ENCODE assay signal across 19 cellular contexts in the genomic region with DNA sequence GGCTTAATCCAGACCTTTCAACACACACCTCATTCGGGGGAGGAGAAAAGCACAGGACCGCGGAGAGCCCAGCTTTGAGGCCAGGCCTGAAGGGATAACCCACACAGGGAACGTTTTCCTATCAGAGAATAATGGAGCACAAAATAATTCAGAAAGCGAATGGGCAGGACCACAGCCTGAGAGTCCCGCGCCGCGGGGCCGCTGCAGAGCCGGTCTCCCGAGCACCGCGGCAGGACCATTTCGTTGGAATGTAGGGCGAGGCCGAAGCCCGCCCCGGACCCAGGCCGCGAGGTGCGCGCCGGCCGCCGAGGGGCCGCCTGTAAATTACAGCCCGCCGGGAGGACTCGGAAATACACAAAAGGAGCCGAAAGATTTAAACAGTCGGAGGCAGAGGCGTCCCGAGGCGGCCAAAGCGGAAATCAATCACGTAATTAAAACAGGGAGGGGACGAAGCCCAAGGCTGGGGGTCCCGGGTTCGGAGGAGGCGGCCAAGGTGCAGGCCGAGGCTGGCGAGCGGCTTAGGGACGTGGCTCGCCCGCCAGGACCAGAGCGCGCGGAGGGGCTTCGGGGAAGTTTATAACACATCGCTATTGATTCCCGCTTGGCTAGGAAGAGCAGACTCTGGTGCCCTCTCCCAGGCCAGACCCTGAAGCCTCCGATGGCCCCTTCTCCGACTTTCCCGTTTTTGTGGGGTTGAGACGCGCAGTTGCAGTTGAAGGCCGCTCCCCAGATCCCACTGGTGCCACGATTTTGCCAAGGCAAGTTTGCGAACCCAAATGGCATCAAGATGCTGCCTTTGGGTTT. TPM values are rescaled to one million over a fixed set of nuclear protein-coding genes. Genes with fewer than 3 reads are reported as not detected.
A peak's percentile ranks its signal among the peaks of the same experiment; 100 is the strongest.
DNase-seq lines count a peak whose midpoint lies in the region; ATAC-seq and TF ChIP-seq lines count a peak whose summit lies in the region.
"Had no signal": no experiment of that assay in that cellular context is flagged by ENCODE, and none has a peak within 500 bp of the region (broad histone marks: within the 10 kb centered on the region; RNA-seq: fewer than 3 reads in every experiment).

No MANE protein-coding gene starts in this region.

- ATAC-seq in activated T-cell treated with anti-CD3 and anti-CD28 coated beads, Interleukin-2, amount 50 U/mL, for 72 hours (replicated peaks in 1 of 2) = no peak
- ATAC-seq in stimulated activated naive CD8-positive, alpha-beta T cell treated with anti-CD3 and anti-CD28 coated beads, Interleukin-15, amount 100 ng/mL, for 72 hours = no peak
- ATAC-seq in HG02610 (IDR thresholded peaks at IDR 0.05; ENCODE audit: unreplicated experiment) = no peak

- H3K9me3 Mint-ChIP-seq in activated T-cell treated with anti-CD3 and anti-CD28 coated beads, Interleukin-2, amount 50 U/mL, for 72 hours = no peaks in the 10 kb centered on the region
- no peaks in the 10 kb centered on the region for H3K9me3 Mint-ChIP-seq in mesothelial cell of epicardium
- no peaks in the 10 kb centered on the region for H3K9me3 Mint-ChIP-seq in stimulated activated naive CD8-positive, alpha-beta T cell treated with anti-CD3 and anti-CD28 coated beads, Interleukin-15, amount 100 ng/mL, for 72 hours
- H3K9me3 Mint-ChIP-seq: activated naive CD4-positive, alpha-beta T cell treated with anti-CD3 and anti-CD28 coated beads, Interleukin-2, amount 10 ng/mL, durations not matched to agents 7 days and 5 days had no signal

- no peak for TF ChIP-seq CTCF in mesothelial cell of epicardium (IDR thresholded peaks at IDR 0.05; ENCODE audit: unreplicated experiment)

- H3K27ac Mint-ChIP-seq in activated T-cell treated with anti-CD3 and anti-CD28 coated beads, Interleukin-2, amount 50 U/mL, for 72 hours = no peak overlapping the region
- H3K27ac Mint-ChIP-seq in mesothelial cell of epicardium = peak overlapping the region; percentile 98
- H3K27ac Mint-ChIP-seq in stimulated activated naive CD8-positive, alpha-beta T cell treated with anti-CD3 and anti-CD28 coated beads, Interleukin-15, amount 100 ng/mL, for 72 hours = no peak overlapping the region
- H3K27ac Mint-ChIP-seq: activated naive CD4-positive, alpha-beta T cell treated with anti-CD3 and anti-CD28 coated beads, Interleukin-2, amount 10 ng/mL, durations not matched to agents 7 days and 5 days had no signal

- peaks cover 30% of the 10 kb centered on the region for H3K4me1 Mint-ChIP-seq in activated T-cell treated with anti-CD3 and anti-CD28 coated beads, Interleukin-2, amount 50 U/mL, for 72 hours (ENCODE audit: low read depth)
- H3K4me1 Mint-ChIP-seq in mesothelial cell of epicardium = peaks cover 96% of the 10 kb centered on the region
- peaks cover 59% of the 10 kb centered on the region for H3K4me1 Mint-ChIP-seq in stimulated activated naive CD8-positive, alpha-beta T cell treated with anti-CD3 and anti-CD28 coated beads, Interleukin-15, amount 100 ng/mL, for 72 hours

- peak overlapping the region; percentile 63 to 65 for H3K4me3 Mint-ChIP-seq in activated T-cell treated with anti-CD3 and anti-CD28 coated beads, Interleukin-2, amount 50 U/mL, for 72 hours
- H3K4me3 Mint-ChIP-seq in mesothelial cell of epicardium = peak overlapping the region; percentile 72
- H3K4me3 Mint-ChIP-seq in stimulated activated naive CD8-positive, alpha-beta T cell treated with anti-CD3 and anti-CD28 coated beads, Interleukin-15, amount 100 ng/mL, for 72 hours = peak overlapping the region; percentile 69 to 70
- H3K4me3 Mint-ChIP-seq: activated naive CD4-positive, alpha-beta T cell treated with anti-CD3 and anti-CD28 coated beads, Interleukin-2, amount 10 ng/mL, durations not matched to agents 7 days and 5 days had no signal

- no peaks in the 10 kb centered on the region for H3K36me3 Mint-ChIP-seq in activated T-cell treated with anti-CD3 and anti-CD28 coated beads, Interleukin-2, amount 50 U/mL, for 72 hours (ENCODE audit: insufficient read depth in 2 of 2)
- no peaks in the 10 kb centered on the region for H3K36me3 Mint-ChIP-seq in mesothelial cell of epicardium

- peaks cover 100% of the 10 kb centered on the region for H3K27me3 Mint-ChIP-seq in activated T-cell treated with anti-CD3 and anti-CD28 coated beads, Interleukin-2, amount 50 U/mL, for 72 hours (ENCODE audit: low read depth)
- peaks cover 48% of the 10 kb centered on the region for H3K27me3 Mint-ChIP-seq in mesothelial cell of epicardium (ENCODE audit: low read depth)
- peaks cover 100% of the 10 kb centered on the region for H3K27me3 Mint-ChIP-seq in stimulated activated naive CD8-positive, alpha-beta T cell treated with anti-CD3 and anti-CD28 coated beads, Interleukin-15, amount 100 ng/mL, for 72 hours

- no peak for DNase-seq in activated T-cell treated with anti-CD3 and anti-CD28 coated beads, Interleukin-2, amount 50 U/mL, for 72 hours
- no peak for DNase-seq in activated T-cell treated with anti-CD3 and anti-CD28 coated beads, Interleukin-2, amount 50 U/mL, for 1 hour
- DNase-seq in amniotic epithelial cell (ENCODE audit: low read depth) (peak; percentile 42), mesothelial cell of epicardium (ENCODE audit: low spot score in 2 of 2, unreplicated experiment in 2 of 2) (peak in 1 of 2 experiments; percentile 48), GM19240 (ENCODE audit: insufficient read length, low spot score) (no peak), NCI-H2107 treated with DMSO at 0.1 percent for 48 hours (lab: John Stamatoyannopoulos, UW; ENCODE audit: unreplicated experiment) (no peak)
- no peak for DNase-seq in stimulated activated naive CD8-positive, alpha-beta T cell treated with anti-CD3 and anti-CD28 coated beads, Interleukin-15, amount 100 ng/mL, for 72 hours
- DNase-seq: ACHN; activated CD4-positive, alpha-beta T cell treated with anti-CD3 and anti-CD28 coated beads, Interleukin-2, amount 50 U/mL, for 4 hours; activated naive CD4-positive, alpha-beta T cell treated with anti-CD3 and anti-CD28 coated beads, Interleukin-2, amount 10 ng/mL, durations not matched to agents 7 days and 5 days; Calu3; erythroblast; HCEC 1CT; hippocampal formation; NCI-H526 treated with DMSO at 0.1 percent for 48 hours; small intestine had no signal

RNA-seq across cellular contexts. Expression of a gene that starts 6.3 kb away (rescaled TPM):
- 1 to 10 TPM in 1 of 2 donors, under 1 TPM in 1; 1.00 to 1.1 TPM for total RNA-seq in activated T-cell treated with anti-CD3 and anti-CD28 coated beads, Interleukin-2, amount 50 U/mL, for 72 hours
- total RNA-seq in mesothelial cell of epicardium = 67.4 to 73.6 TPM (median 69.4 TPM) in 3 replicates
- total RNA-seq: cerebellum had no signal

RNA-seq across cellular contexts. Expression of a gene that starts 14.5 kb away (rescaled TPM):
- not detected for total RNA-seq in activated T-cell treated with anti-CD3 and anti-CD28 coated beads, Interleukin-2, amount 50 U/mL, for 72 hours
- 28.7 to 33.8 TPM (median 29.3 TPM) in 3 replicates for total RNA-seq in mesothelial cell of epicardium
- total RNA-seq: Calu3, cerebellum had no signal

RNA-seq across cellular contexts. Expression of a gene that starts 19.1 kb away (rescaled TPM):
- not detected for total RNA-seq in activated T-cell treated with anti-CD3 and anti-CD28 coated beads, Interleukin-2, amount 50 U/mL, for 72 hours
- 15.5 to 17.4 TPM (median 16.3 TPM) in 3 replicates for total RNA-seq in mesothelial cell of epicardium
- total RNA-seq: cerebellum, thoracic aorta had no signal

RNA-seq across cellular contexts. Expression of a gene that starts 38.6 kb away (rescaled TPM):
- not detected for total RNA-seq in activated T-cell treated with anti-CD3 and anti-CD28 coated beads, Interleukin-2, amount 50 U/mL, for 72 hours
- total RNA-seq in mesothelial cell of epicardium = 4.9 to 5.9 TPM (median 5.5 TPM) in 3 replicates
- total RNA-seq: cerebellum, thoracic aorta had no signal

RNA-seq across cellular contexts. Expression of a gene that starts 47.4 kb away (rescaled TPM):
- total RNA-seq in activated T-cell treated with anti-CD3 and anti-CD28 coated beads, Interleukin-2, amount 50 U/mL, for 72 hours = not detected
- total RNA-seq in mesothelial cell of epicardium = 1.1 to 2.0 TPM (median 1.6 TPM) in 3 replicates
- total RNA-seq: cerebellum, thoracic aorta had no signal

Comparison
In these comparisons a context has a peak if more than half of its experiments do, and no peak if none do; other contexts are left out.
1. RNA of a gene that starts 6.3 kb away (total RNA-seq): 67.4 to 73.6 TPM in mesothelial cell of epicardium; 1.00 to 1.1 TPM in activated T-cell treated with anti-CD3 and anti-CD28 coated beads, Interleukin-2, amount 50 U/mL, for 72 hours; every median in the first group is over 10 times any median in the second.
2. RNA of a gene that starts 14.5 kb away (total RNA-seq): 28.7 to 33.8 TPM in mesothelial cell of epicardium; not detected in activated T-cell treated with anti-CD3 and anti-CD28 coated beads, Interleukin-2, amount 50 U/mL, for 72 hours; every median in the first group is over 10 times any median in the second.
3. RNA of a gene that starts 19.1 kb away (total RNA-seq): 15.5 to 17.4 TPM in mesothelial cell of epicardium; not detected in activated T-cell treated with anti-CD3 and anti-CD28 coated beads, Interleukin-2, amount 50 U/mL, for 72 hours; every median in the first group is over 10 times any median in the second.
4. Peak in every context shown above with its lines, with median percentiles within 50 percentile points of each other: H3K4me3 Mint-ChIP-seq.